Comparison of ENCODE assay signal across 21 cellular contexts in genomic region chrX:16750136-16750535, GRCh38. TPM values are rescaled to one million over a fixed set of nuclear protein-coding genes. Genes with fewer than 3 reads are reported as not detected.
DNase-seq lines count a peak whose midpoint lies in the region; ATAC-seq, FAIRE-seq and TF ChIP-seq lines count a peak whose summit lies in the region.
"Had no signal": no experiment of that assay in that cellular context is flagged by ENCODE, and none has a peak within 500 bp of the region (broad histone marks: within the 10 kb centered on the region; RNA-seq: fewer than 3 reads in every experiment).

No MANE protein-coding gene starts in this region.

- H3K36me3 ChIP-seq in endothelial cell of umbilical vein (ENCODE audit: control insufficient read depth in 2 of 2, extremely low read depth in 1 of 2, insufficient read depth in 2 of 2, low read length in 2 of 2) (peaks cover 0 to 6% of the 10 kb centered on the region in 2 experiments), spleen (peaks cover 2 to 93% (median 45%) of the 10 kb centered on the region in 6 donors)

- TF ChIP-seq RAD21 in A549 (conservative IDR thresholded peaks at IDR 0.05 in 1 of 2, IDR thresholded peaks at IDR 0.05 in 1 of 2): no peak

- BruUV-seq in endothelial cell of umbilical vein (replicated peaks; lab: Mats Ljungman, UMichigan): no TSS peak

- no peaks in the 10 kb centered on the region for H3K27me3 Mint-ChIP-seq in activated T-helper 2 cell treated with anti-CD3 and anti-CD28 coated beads, Interferon-gamma antibody, Interleukin-2, Interleukin-4, amounts not matched to agents 10 μg/mL and 5 μg/mL and 100 μg/mL, durations not matched to agents 14 hours and 24 hours and 36 hours (ENCODE audit: low read depth)
- H3K27me3 Mint-ChIP-seq: CD4-positive, alpha-beta memory T cell; IgD-negative memory B cell had no signal

- no peak for ATAC-seq in A549
- no peak for ATAC-seq in GM19397 (IDR thresholded peaks at IDR 0.05; ENCODE audit: unreplicated experiment)

- no peak for TF ChIP-seq CTCF in A549 (IDR thresholded peaks at IDR 0.05)
- TF ChIP-seq CTCF in endothelial cell of umbilical vein (IDR thresholded peaks at IDR 0.05; ENCODE audit: extremely low read depth in 1 of 2, insufficient read depth in 1 of 2, low read depth in 1 of 2, low read length in 2 of 2): no peak
- TF ChIP-seq CTCF in spleen (IDR thresholded peaks at IDR 0.05 in 8 of 11, conservative IDR thresholded peaks at IDR 0.05 in 3 of 11): no peak

- H3K36me3 Mint-ChIP-seq in activated T-helper 2 cell treated with anti-CD3 and anti-CD28 coated beads, Interferon-gamma antibody, Interleukin-2, Interleukin-4, amounts not matched to agents 10 μg/mL and 5 μg/mL and 100 μg/mL, durations not matched to agents 14 hours and 24 hours and 36 hours (ENCODE audit: low read depth): peaks cover 37% of the 10 kb centered on the region

- no peaks in the 10 kb centered on the region for H3K79me2 ChIP-seq in endothelial cell of umbilical vein (ENCODE audit: control insufficient read depth, insufficient read depth, low read length)

- FAIRE-seq in A549 (lab: Jason Lieb, UNC): peak; percentile 98
- FAIRE-seq in endothelial cell of umbilical vein (lab: Jason Lieb, UNC): peak; percentile 38
- FAIRE-seq: GM12891, GM19239 had no signal

- no peaks in the 10 kb centered on the region for H3K9me1 ChIP-seq in endothelial cell of umbilical vein (replicated peaks; ENCODE audit: control insufficient read depth, extremely low read depth, insufficient read depth, low read length)

- no peaks in the 10 kb centered on the region for H3K27me3 ChIP-seq in endothelial cell of umbilical vein (ENCODE audit: control insufficient read depth in 2 of 2, insufficient read depth in 2 of 2, low read length in 2 of 2)
- no peaks in the 10 kb centered on the region for H3K27me3 ChIP-seq in spleen (replicated peaks in 1 of 7)

- intact Hi-C loops in endothelial cell of umbilical vein (cut with micrococcal nuclease): no loop called here
- intact Hi-C loops in spleen (cut with DNase I; ENCODE audit: low total_unique reads): no loop called here
- intact Hi-C loops in activated T-helper 2 cell treated with anti-CD3 and anti-CD28 coated beads, Interferon-gamma antibody, Interleukin-2, Interleukin-4, amounts not matched to agents 10 μg/mL and 5 μg/mL and 100 μg/mL, durations not matched to agents 14 hours and 24 hours and 36 hours (cut with micrococcal nuclease): no loop called here

- no peak for DNase-seq in A549 (ENCODE audit: low read depth in 1 of 2, low spot score in 1 of 2)
- DNase-seq in amniotic epithelial cell (ENCODE audit: low read depth): peak; percentile 83
- DNase-seq in endothelial cell of umbilical vein (ENCODE audit: low read depth, low spot score): no peak
- peak; percentile 71 for DNase-seq in myocyte (ENCODE audit: low read depth)
- no peak for DNase-seq in NCI-H1105 (lab: John Stamatoyannopoulos, UW)
- no peak for DNase-seq in spleen
- DNase-seq in activated T-helper 2 cell treated with anti-CD3 and anti-CD28 coated beads, Interferon-gamma antibody, Interleukin-2, Interleukin-4, amounts not matched to agents 10 μg/mL and 5 μg/mL and 100 μg/mL, durations not matched to agents 14 hours and 24 hours and 36 hours (ENCODE audit: low spot score): no peak
- DNase-seq: CD4-positive, alpha-beta memory T cell; DMS 273 treated with DMSO at 0.1 percent for 48 hours; DMS53; DND-41; EL; GM23248 had no signal

- no peaks in the 10 kb centered on the region for H3K9me3 ChIP-seq in A549
- H3K9me3 ChIP-seq in endothelial cell of umbilical vein (replicated peaks; ENCODE audit: control insufficient read depth, insufficient read depth, low read length): no peaks in the 10 kb centered on the region
- no peaks in the 10 kb centered on the region for H3K9me3 ChIP-seq in spleen
- H3K9me3 ChIP-seq: BLaER1, HAP-1 had no signal

- CTCF ChIA-PET in A549 (lab: Yijun Ruan, JAX): no interaction called here
- CTCF ChIA-PET in endothelial cell of umbilical vein (lab: Charles Lee): no interaction called here

- WGBS in A549 (ENCODE audit: missing lambda C conversion rate): 94% methylated on average over 7 of the region's 7 CpGs
- WGBS in spleen, 5 donors: 94 to 98% (median 97%) methylated on average over 7 of the region's 7 CpGs

- dilution Hi-C loops in endothelial cell of umbilical vein (cut with MboI; ENCODE audit: extremely low pct_ligation_motif_present, low sequenced_read_pairs): no loop called here

- H3K27ac Mint-ChIP-seq in activated T-helper 2 cell treated with anti-CD3 and anti-CD28 coated beads, Interferon-gamma antibody, Interleukin-2, Interleukin-4, amounts not matched to agents 10 μg/mL and 5 μg/mL and 100 μg/mL, durations not matched to agents 14 hours and 24 hours and 36 hours: no peak overlapping the region
- H3K27ac Mint-ChIP-seq: CD14-positive monocyte, IgD-negative memory B cell had no signal

- H3K4me3 Mint-ChIP-seq in activated T-helper 2 cell treated with anti-CD3 and anti-CD28 coated beads, Interferon-gamma antibody, Interleukin-2, Interleukin-4, amounts not matched to agents 10 μg/mL and 5 μg/mL and 100 μg/mL, durations not matched to agents 14 hours and 24 hours and 36 hours (ENCODE audit: low read depth): no peak overlapping the region
- H3K4me3 Mint-ChIP-seq: CD14-positive monocyte; CD4-positive, alpha-beta memory T cell; IgD-negative memory B cell had no signal

- TF ChIP-seq POLR2A in A549 (IDR thresholded peaks at IDR 0.05; ENCODE audit: low read length) (no peak), endothelial cell of umbilical vein (IDR thresholded peaks at IDR 0.05; ENCODE audit: low read depth, low read length) (no peak), spleen (IDR thresholded peaks at IDR 0.05) (no peak)

- H3K4me3 ChIP-seq in A549 (no peak overlapping the region), endothelial cell of umbilical vein (replicated peaks in 1 of 3; ENCODE audit: insufficient read depth in 1 of 3, low read depth in 1 of 3, low read length in 3 of 3) (no peak overlapping the region), spleen (no peak overlapping the region)
- H3K4me3 ChIP-seq: BLaER1, GM23248, HAP-1 had no signal

- H3K27ac ChIP-seq in A549 (no peak overlapping the region), endothelial cell of umbilical vein (ENCODE audit: insufficient read depth, low read depth, low read length) (no peak overlapping the region), spleen (no peak overlapping the region)
- H3K27ac ChIP-seq: 22Rv1, BLaER1, GM23248 had no signal

- no peaks in the 10 kb centered on the region for H3K4me1 ChIP-seq in A549
- no peaks in the 10 kb centered on the region for H3K4me1 ChIP-seq in endothelial cell of umbilical vein (ENCODE audit: control insufficient read depth, extremely low read depth, insufficient read depth, low read length)
- no peaks in the 10 kb centered on the region for H3K4me1 ChIP-seq in spleen
- H3K4me1 ChIP-seq: BLaER1, HAP-1 had no signal

- no peak overlapping the region for H3K9ac ChIP-seq in endothelial cell of umbilical vein (replicated peaks; ENCODE audit: extremely low read depth, insufficient read depth, low read length)
- H3K9ac ChIP-seq: BLaER1, GM23248 had no signal

- no peaks in the 10 kb centered on the region for H3K9me3 Mint-ChIP-seq in activated T-helper 2 cell treated with anti-CD3 and anti-CD28 coated beads, Interferon-gamma antibody, Interleukin-2, Interleukin-4, amounts not matched to agents 10 μg/mL and 5 μg/mL and 100 μg/mL, durations not matched to agents 14 hours and 24 hours and 36 hours
- H3K9me3 Mint-ChIP-seq: CD14-positive monocyte; CD4-positive, alpha-beta memory T cell; IgD-negative memory B cell had no signal

- no peaks in the 10 kb centered on the region for H4K20me1 ChIP-seq in endothelial cell of umbilical vein (replicated peaks; ENCODE audit: control insufficient read depth, extremely low read depth, insufficient read depth, low read length)

- H2AFZ ChIP-seq in endothelial cell of umbilical vein (ENCODE audit: low read depth, low read length): no peak overlapping the region
- H2AFZ ChIP-seq: GM23248 had no signal

- no peaks in the 10 kb centered on the region for H3K4me1 Mint-ChIP-seq in activated T-helper 2 cell treated with anti-CD3 and anti-CD28 coated beads, Interferon-gamma antibody, Interleukin-2, Interleukin-4, amounts not matched to agents 10 μg/mL and 5 μg/mL and 100 μg/mL, durations not matched to agents 14 hours and 24 hours and 36 hours (ENCODE audit: low read depth)
- H3K4me1 Mint-ChIP-seq: CD14-positive monocyte had no signal

- POLR2A ChIA-PET in A549 (lab: Yijun Ruan, JAX) (no interaction called here), endothelial cell of umbilical vein (lab: Charles Lee) (no interaction called here)

- TF ChIP-seq EP300 in A549 (IDR thresholded peaks at IDR 0.05): no peak

- no peak overlapping the region for H3K4me2 ChIP-seq in A549
- H3K4me2 ChIP-seq in endothelial cell of umbilical vein (ENCODE audit: insufficient read depth, low read length): no peak overlapping the region
- H3K4me2 ChIP-seq: BLaER1 had no signal

RNA-seq across cellular contexts. Expression of gene SYAP1, which starts 30.7 kb away (rescaled TPM):
- polyA plus RNA-seq in A549 (2011; rRNA removed) (15.7 and 18.9 TPM in 2 replicates), A549 (2017; fragmentation: RNase III; extraction: RNeasy Plus Mini Kit Qiagen cat#74134 plus additional on column Dnase treatment) (20.6 to 21.1 TPM (median 20.9 TPM) in 3 replicates), endothelial cell of umbilical vein (2.6 and 3.4 TPM in 2 replicates), spleen (1 to 10 TPM; 6.9 to 7.6 (median 6.9) TPM)
- 7.6 and 7.7 TPM in 2 replicates for polyA plus RNA-seq in A549 (2012; cell fraction: cytosol; rRNA removed)
- polyA plus RNA-seq in A549 (2012; cell fraction: nucleus; rRNA removed): 2.5 and 4.1 TPM in 2 replicates
- polyA minus RNA-seq in A549 (2011; rRNA and poly(A)+ RNA removed): 8.1 and 9.6 TPM in 2 replicates
- total RNA-seq in endothelial cell of umbilical vein (21.9 and 22.2 TPM in 2 replicates), myocyte (15.6 and 18.5 TPM in 2 replicates), spleen (10 to 100 TPM; 16.7 to 23.2 (median 19.7) TPM)
- polyA plus RNA-seq in endothelial cell of umbilical vein (2011; cell fraction: cytosol; rRNA removed): 5.4 and 6.6 TPM in 2 replicates
- polyA plus RNA-seq in endothelial cell of umbilical vein (2011; cell fraction: nucleus; rRNA removed): 3.5 and 4.2 TPM in 2 replicates
- polyA plus RNA-seq in endothelial cell of umbilical vein (2012): 14.5 and 16.0 TPM in 2 replicates
- polyA minus RNA-seq in endothelial cell of umbilical vein: 5.4 and 6.7 TPM in 2 replicates
- polyA minus RNA-seq in endothelial cell of umbilical vein (2011; cell fraction: cytosol; rRNA and poly(A)+ RNA removed): 13.3 TPM
- 3.7 and 5.4 TPM in 2 replicates for polyA minus RNA-seq in endothelial cell of umbilical vein (2011; cell fraction: nucleus; rRNA and poly(A)+ RNA removed)
- polyA plus RNA-seq in myocyte (2012): 9.1 TPM
- total RNA-seq in activated T-helper 2 cell treated with anti-CD3 and anti-CD28 coated beads, Interferon-gamma antibody, Interleukin-2, Interleukin-4, amounts not matched to agents 10 μg/mL and 5 μg/mL and 100 μg/mL, durations not matched to agents 14 hours and 24 hours and 36 hours: 21.3 and 22.6 TPM in 2 replicates

RNA-seq across cellular contexts. Expression of gene TXLNG, which starts 36.1 kb away (rescaled TPM):
- polyA plus RNA-seq in A549 (2011; rRNA removed) (30.8 and 36.8 TPM in 2 replicates), A549 (2017; fragmentation: RNase III; extraction: RNeasy Plus Mini Kit Qiagen cat#74134 plus additional on column Dnase treatment) (15.5 to 18.1 TPM (median 16.0 TPM) in 3 replicates), endothelial cell of umbilical vein (4.8 and 6.8 TPM in 2 replicates), spleen (1 to 10 TPM; 7.8 to 8.4 (median 8.0) TPM)
- 9.7 and 9.9 TPM in 2 replicates for polyA plus RNA-seq in A549 (2012; cell fraction: cytosol; rRNA removed)
- polyA plus RNA-seq in A549 (2012; cell fraction: nucleus; rRNA removed): 7.1 and 12.9 TPM in 2 replicates
- polyA minus RNA-seq in A549 (2011; rRNA and poly(A)+ RNA removed): 8.1 and 8.4 TPM in 2 replicates
- total RNA-seq in endothelial cell of umbilical vein (7.3 and 7.6 TPM in 2 replicates), myocyte (5.8 and 6.3 TPM in 2 replicates), spleen (10 to 100 TPM in 6 of 7 donors, 1 to 10 TPM in 1; 9.6 to 20.2 (median 13.2) TPM)
- 5.8 and 5.9 TPM in 2 replicates for polyA plus RNA-seq in endothelial cell of umbilical vein (2011; cell fraction: cytosol; rRNA removed)
- polyA plus RNA-seq in endothelial cell of umbilical vein (2011; cell fraction: nucleus; rRNA removed): 9.8 and 13.3 TPM in 2 replicates
- 8.3 and 9.8 TPM in 2 replicates for polyA plus RNA-seq in endothelial cell of umbilical vein (2012)
- 5.4 and 6.4 TPM in 2 replicates for polyA minus RNA-seq in endothelial cell of umbilical vein
- 21.2 TPM for polyA minus RNA-seq in endothelial cell of umbilical vein (2011; cell fraction: cytosol; rRNA and poly(A)+ RNA removed)
- polyA minus RNA-seq in endothelial cell of umbilical vein (2011; cell fraction: nucleus; rRNA and poly(A)+ RNA removed): 4.0 and 5.8 TPM in 2 replicates
- 2.9 TPM for polyA plus RNA-seq in myocyte (2012)
- 19.9 and 21.4 TPM in 2 replicates for total RNA-seq in activated T-helper 2 cell treated with anti-CD3 and anti-CD28 coated beads, Interferon-gamma antibody, Interleukin-2, Interleukin-4, amounts not matched to agents 10 μg/mL and 5 μg/mL and 100 μg/mL, durations not matched to agents 14 hours and 24 hours and 36 hours

RNA-seq across cellular contexts. Expression of gene CTPS2, which starts 37.7 kb away (rescaled TPM):
- polyA plus RNA-seq in A549 (2011; rRNA removed) (16.8 and 18.5 TPM in 2 replicates), A549 (2017; fragmentation: RNase III; extraction: RNeasy Plus Mini Kit Qiagen cat#74134 plus additional on column Dnase treatment) (10.8 to 11.5 TPM (median 11.1 TPM) in 3 replicates), endothelial cell of umbilical vein (6.4 and 7.4 TPM in 2 replicates), spleen (1 to 10 TPM; 5.3 to 9.8 (median 6.8) TPM)
- polyA plus RNA-seq in A549 (2012; cell fraction: cytosol; rRNA removed): 3.5 and 3.8 TPM in 2 replicates
- 4.4 and 7.5 TPM in 2 replicates for polyA plus RNA-seq in A549 (2012; cell fraction: nucleus; rRNA removed)
- polyA minus RNA-seq in A549 (2011; rRNA and poly(A)+ RNA removed): 13.9 TPM in 2 replicates
- total RNA-seq in endothelial cell of umbilical vein (15.1 and 15.7 TPM in 2 replicates), myocyte (4.8 and 5.7 TPM in 2 replicates), spleen (10 to 100 TPM in 4 of 7 donors, 1 to 10 TPM in 3; 5.6 to 11.7 (median 10.6) TPM)
- polyA plus RNA-seq in endothelial cell of umbilical vein (2011; cell fraction: cytosol; rRNA removed): 5.6 and 6.2 TPM in 2 replicates
- polyA plus RNA-seq in endothelial cell of umbilical vein (2011; cell fraction: nucleus; rRNA removed): 18.8 and 20.4 TPM in 2 replicates
- 13.9 and 14.1 TPM in 2 replicates for polyA plus RNA-seq in endothelial cell of umbilical vein (2012)
- 13.9 and 17.2 TPM in 2 replicates for polyA minus RNA-seq in endothelial cell of umbilical vein
- polyA minus RNA-seq in endothelial cell of umbilical vein (2011; cell fraction: cytosol; rRNA and poly(A)+ RNA removed): 15.4 TPM
- 21.4 and 21.9 TPM in 2 replicates for polyA minus RNA-seq in endothelial cell of umbilical vein (2011; cell fraction: nucleus; rRNA and poly(A)+ RNA removed)
- polyA plus RNA-seq in myocyte (2012): 3.3 TPM
- 7.7 and 9.3 TPM in 2 replicates for total RNA-seq in activated T-helper 2 cell treated with anti-CD3 and anti-CD28 coated beads, Interferon-gamma antibody, Interleukin-2, Interleukin-4, amounts not matched to agents 10 μg/mL and 5 μg/mL and 100 μg/mL, durations not matched to agents 14 hours and 24 hours and 36 hours

Comparison
In these comparisons a context has a peak if more than half of its experiments do, and no peak if none do; other contexts are left out.
1. DNase-seq: peak in amniotic epithelial cell (single experiment) and myocyte (single experiment); none in A549 (0 of 2), endothelial cell of umbilical vein (single experiment), NCI-H1105 (single experiment), spleen (single experiment) and activated T-helper 2 cell treated with anti-CD3 and anti-CD28 coated beads, Interferon-gamma antibody, Interleukin-2, Interleukin-4, amounts not matched to agents 10 μg/mL and 5 μg/mL and 100 μg/mL, durations not matched to agents 14 hours and 24 hours and 36 hours (single experiment).